In genomic region chr15:57297630-57298029, GRCh38 we compare ENCODE assay signal across 1 cellular context.
TF ChIP-seq lines count a peak whose summit lies in the region.

No MANE protein-coding gene starts in this region.

TF ChIP-seq in HepG2, 621 proteins besides CTCF, POLR2A, EP300 and RAD21 (continued from another document):
- TF ChIP-seq NFAT5 (CRISPR knock-in tag; IDR thresholded peaks at IDR 0.05) (no peak), CBX1 (IDR thresholded peaks at IDR 0.05; ENCODE audit: low read depth) (no peak), KIAA2018 (CRISPR knock-in tag; IDR thresholded peaks at IDR 0.05; ENCODE audit: borderline replicate concordance) (no peak), ZBTB21 (CRISPR knock-in tag; IDR thresholded peaks at IDR 0.05) (no peak)
